Comparison of ENCODE assay signal across 32 cellular contexts in the genomic region with DNA sequence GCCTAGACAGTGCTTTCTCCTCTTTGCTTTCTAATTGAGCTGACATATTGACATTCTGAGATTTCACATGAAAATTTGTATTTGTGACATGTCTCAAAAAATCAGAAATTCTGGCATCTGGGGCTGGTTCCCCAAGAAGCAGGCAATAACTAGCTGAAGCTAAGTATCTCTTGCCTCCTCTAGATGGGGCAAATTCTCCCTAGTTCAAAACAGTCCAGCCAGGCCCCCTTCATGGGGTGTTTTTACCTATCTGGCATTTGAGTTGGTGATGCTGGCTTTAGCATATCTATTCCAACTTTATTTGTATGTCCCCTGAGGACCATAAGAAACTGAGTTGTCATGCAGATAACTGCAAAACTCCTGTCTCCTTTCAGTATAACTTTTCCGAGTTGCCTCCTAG. TPM values are rescaled to one million over a fixed set of nuclear protein-coding genes. Genes with fewer than 3 reads are reported as not detected.
"Had no signal": no experiment of that assay in that cellular context is flagged by ENCODE, and none has a peak within 500 bp of the region (broad histone marks: within the 10 kb centered on the region; RNA-seq: fewer than 3 reads in every experiment).

No MANE protein-coding gene starts in this region.

- H3K36me3 Mint-ChIP-seq: mesothelial cell of epicardium had no signal

- H3K27ac Mint-ChIP-seq: activated CD4-positive, alpha-beta memory T cell treated with anti-CD3 and anti-CD28 coated beads, Interleukin-2, amount 10 ng/mL, durations not matched to agents 7 days and 5 days; activated CD4-positive, alpha-beta T cell treated with anti-CD3 and anti-CD28 coated beads, Interleukin-2, amount 10 ng/mL, durations not matched to agents 7 days and 5 days; activated T-helper 17 cell treated with anti-CD3 and anti-CD28 coated beads, Interleukin-2, amount 50 U/mL, for 72 hours; dendritic cell treated with granulocyte-macrophage colony-stimulating factor and Interleukin-4, amounts not matched to agents 40 ng/mL and 50 ng/mL, for 4 days; mesothelial cell of epicardium; stimulated activated naive B cell treated with anti-CD40 and anti-IgM and Interleukin-4, amounts not matched to agents 10 μg/mL and 1 μg/mL and 100 μg/mL, for 72 hours had no signal

- H3K4me3 Mint-ChIP-seq: activated CD4-positive, alpha-beta memory T cell treated with anti-CD3 and anti-CD28 coated beads, Interleukin-2, amount 10 ng/mL, durations not matched to agents 7 days and 5 days; activated CD4-positive, alpha-beta T cell treated with anti-CD3 and anti-CD28 coated beads, Interleukin-2, amount 10 ng/mL, durations not matched to agents 7 days and 5 days; activated T-cell treated with anti-CD3 and anti-CD28 coated beads, Interleukin-2, amount 50 U/mL, for 4 hours; activated T-helper 17 cell treated with anti-CD3 and anti-CD28 coated beads, Interleukin-2, amount 50 U/mL, for 72 hours; dendritic cell treated with granulocyte-macrophage colony-stimulating factor and Interleukin-4, amounts not matched to agents 40 ng/mL and 50 ng/mL, for 4 days; mesothelial cell of epicardium; naive B cell; stimulated activated naive B cell treated with anti-CD40 and anti-IgM and Interleukin-4, amounts not matched to agents 10 μg/mL and 1 μg/mL and 100 μg/mL, for 72 hours had no signal

- H2AFZ ChIP-seq: parathyroid adenoma had no signal

- H3K9me3 ChIP-seq: psoas muscle, stomach, thyroid gland, upper lobe of left lung, vagina had no signal

- H3K4me3 ChIP-seq: psoas muscle, smooth muscle cell, stomach, thyroid gland, upper lobe of left lung, vagina had no signal

- H3K36me3 ChIP-seq: stomach, thyroid gland, upper lobe of left lung, vagina had no signal

- H3K9me3 Mint-ChIP-seq: activated CD4-positive, alpha-beta memory T cell treated with anti-CD3 and anti-CD28 coated beads, Interleukin-2, amount 10 ng/mL, durations not matched to agents 7 days and 5 days; activated CD4-positive, alpha-beta T cell treated with anti-CD3 and anti-CD28 coated beads, Interleukin-2, amount 10 ng/mL, durations not matched to agents 7 days and 5 days; activated T-cell treated with anti-CD3 and anti-CD28 coated beads, Interleukin-2, amount 50 U/mL, for 4 hours; activated T-helper 17 cell treated with anti-CD3 and anti-CD28 coated beads, Interleukin-2, amount 50 U/mL, for 72 hours; dendritic cell treated with granulocyte-macrophage colony-stimulating factor and Interleukin-4, amounts not matched to agents 40 ng/mL and 50 ng/mL, for 4 days; mesothelial cell of epicardium; naive B cell; stimulated activated naive B cell treated with anti-CD40 and anti-IgM and Interleukin-4, amounts not matched to agents 10 μg/mL and 1 μg/mL and 100 μg/mL, for 72 hours had no signal

- H3K27me3 ChIP-seq: stomach, thyroid gland, upper lobe of left lung, vagina had no signal

- H3K27ac ChIP-seq: parathyroid adenoma, psoas muscle, stomach, thyroid gland, upper lobe of left lung, vagina had no signal

- H3K27me3 Mint-ChIP-seq: activated CD4-positive, alpha-beta memory T cell treated with anti-CD3 and anti-CD28 coated beads, Interleukin-2, amount 10 ng/mL, durations not matched to agents 7 days and 5 days; activated CD4-positive, alpha-beta T cell treated with anti-CD3 and anti-CD28 coated beads, Interleukin-2, amount 10 ng/mL, durations not matched to agents 7 days and 5 days; activated T-helper 17 cell treated with anti-CD3 and anti-CD28 coated beads, Interleukin-2, amount 50 U/mL, for 72 hours; dendritic cell treated with granulocyte-macrophage colony-stimulating factor and Interleukin-4, amounts not matched to agents 40 ng/mL and 50 ng/mL, for 4 days; naive B cell; stimulated activated naive B cell treated with anti-CD40 and anti-IgM and Interleukin-4, amounts not matched to agents 10 μg/mL and 1 μg/mL and 100 μg/mL, for 72 hours had no signal

- H3K9ac ChIP-seq: parathyroid adenoma had no signal

- H3K79me2 ChIP-seq: parathyroid adenoma had no signal

- ATAC-seq: activated CD4-positive, CD25-positive, alpha-beta regulatory T cell treated with anti-CD3 and anti-CD28 coated beads, Interleukin-2, amount 50 U/mL, for 24 hours; activated T-cell treated with anti-CD3 and anti-CD28 coated beads, Interleukin-2, amount 50 U/mL, for 4 hours; activated T-helper 17 cell treated with anti-CD3 and anti-CD28 coated beads, Interleukin-2, amount 50 U/mL, for 72 hours; left cardiac atrium; left ventricle myocardium superior; psoas muscle; stimulated activated naive B cell treated with anti-CD40 and anti-IgM and Interleukin-4, amounts not matched to agents 10 μg/mL and 1 μg/mL and 100 μg/mL, for 72 hours had no signal

- DNase-seq: activated CD4-positive, alpha-beta memory T cell treated with anti-CD3 and anti-CD28 coated beads, Interleukin-2, amount 10 ng/mL, durations not matched to agents 7 days and 5 days; activated CD4-positive, alpha-beta T cell treated with anti-CD3 and anti-CD28 coated beads, Interleukin-2, amount 10 ng/mL, durations not matched to agents 7 days and 5 days; activated CD8-positive, alpha-beta memory T cell treated with anti-CD3 and anti-CD28 coated beads, Interleukin-2, amount 50 U/mL, for 48 hours; activated gamma-delta T cell treated with Interleukin-2 at 50 U/mL for 16 hours; activated naive CD4-positive, alpha-beta T cell treated with anti-CD3 and anti-CD28 coated beads, Interleukin-2, amount 50 U/mL, for 16 hours; activated T-cell treated with anti-CD3 and anti-CD28 coated beads, Interleukin-2, amount 50 U/mL, for 4 hours; amygdala; caudate nucleus; effector CD8-positive, alpha-beta T cell; head of caudate nucleus; hippocampal formation; left cardiac atrium; left ventricle myocardium superior; naive B cell; occipital lobe; psoas muscle; stimulated activated CD4-positive, alpha-beta T cell treated with anti-CD3 and anti-CD28 coated beads, Interleukin-1b, Interleukin-23, amount 100 ng/mL, for 48 hours; stimulated activated naive B cell treated with anti-CD40 and anti-IgM and Interleukin-4, amounts not matched to agents 10 μg/mL and 1 μg/mL and 100 μg/mL, for 72 hours; stomach; T-helper 1 cell; thyroid gland; upper lobe of left lung had no signal

- H3K4me2 ChIP-seq: smooth muscle cell had no signal

- H3K4me1 ChIP-seq: parathyroid adenoma, psoas muscle, thyroid gland, upper lobe of left lung, vagina had no signal

RNA-seq across cellular contexts. Expression of gene ARHGAP15, which starts 39.9 kb away (rescaled TPM):
- total RNA-seq: epithelial cell of proximal tubule, lung microvascular endothelial cell, smooth muscle cell had no signal
- polyA plus RNA-seq: keratinocyte, smooth muscle cell had no signal
